ENCODE assay signal across 19 cellular contexts in genomic region chr1:35737111-35737510, GRCh38. TPM values are rescaled to one million over a fixed set of nuclear protein-coding genes. Genes with fewer than 3 reads are reported as not detected.
A peak's percentile ranks its signal among the peaks of the same experiment; 100 is the strongest.
DNase-seq lines count a peak whose midpoint lies in the region; ATAC-seq and TF ChIP-seq lines count a peak whose summit lies in the region.
"Had no signal": no experiment of that assay in that cellular context is flagged by ENCODE, and none has a peak within 500 bp of the region (broad histone marks: within the 10 kb centered on the region; RNA-seq: fewer than 3 reads in every experiment).

No MANE protein-coding gene starts in this region.

- H3K27me3 Mint-ChIP-seq in activated CD8-positive, alpha-beta memory T cell treated with anti-CD3 and anti-CD28 coated beads, Interleukin-2, amount 10 ng/mL, durations not matched to agents 7 days and 5 days = no peaks in the 10 kb centered on the region
- no peaks in the 10 kb centered on the region for H3K27me3 Mint-ChIP-seq in T-helper 17 cell
- H3K27me3 Mint-ChIP-seq: CD4-positive, alpha-beta T cell; CD8-positive, alpha-beta memory T cell had no signal

- no peak for DNase-seq in activated CD8-positive, alpha-beta memory T cell treated with anti-CD3 and anti-CD28 coated beads, Interleukin-2, amount 10 ng/mL, durations not matched to agents 7 days and 5 days
- no peak for DNase-seq in activated CD8-positive, alpha-beta memory T cell treated with anti-CD3 and anti-CD28 coated beads, Interleukin-2, amount 50 U/mL, for 4 hours
- no peak for DNase-seq in mucosa of descending colon
- no peak for DNase-seq in NCI-H2171 (lab: John Stamatoyannopoulos, UW)
- no peak for DNase-seq in NCI-H2196 (lab: John Stamatoyannopoulos, UW; ENCODE audit: unreplicated experiment)
- DNase-seq in T-helper 17 cell = no peak
- DNase-seq: BE2C; CD4-positive, alpha-beta T cell; CD8-positive, alpha-beta memory T cell; DMS 273 treated with DMSO at 0.1 percent for 48 hours; DMS79; EL; GDM1; GOT3 had no signal

- CTCF ChIA-PET in activated CD8-positive, alpha-beta memory T cell treated with anti-CD3 and anti-CD28 coated beads, Interleukin-2, amount 10 ng/mL, durations not matched to agents 7 days and 5 days (lab: Charles Lee) = interaction anchor here (1.9 to 3.2 kb wide), 3 partner anchors 11 to 173 kb away, joined by 8 to 30 read pairs (median 8); no protein-coding TSS in a partner anchor

- H3K4me1 ChIP-seq in mucosa of descending colon (ENCODE audit: low read depth) = no peaks in the 10 kb centered on the region
- H3K4me1 ChIP-seq: BE2C, HAP-1 had no signal

- H3K4me3 ChIP-seq in mucosa of descending colon = no peak overlapping the region
- H3K4me3 ChIP-seq: BLaER1 treated with 17β-estradiol and CSF1 and Interleukin-3, amounts not matched to agents 10 nM and 100 nM; GM12878; HAP-1 had no signal

- H3K4me3 Mint-ChIP-seq in activated CD8-positive, alpha-beta memory T cell treated with anti-CD3 and anti-CD28 coated beads, Interleukin-2, amount 10 ng/mL, durations not matched to agents 7 days and 5 days = no peak overlapping the region
- H3K4me3 Mint-ChIP-seq in T-helper 17 cell = no peak overlapping the region
- H3K4me3 Mint-ChIP-seq: CD14-positive monocyte; CD4-positive, alpha-beta T cell; CD8-positive, alpha-beta memory T cell had no signal

- ATAC-seq in activated CD8-positive, alpha-beta memory T cell treated with anti-CD3 and anti-CD28 coated beads, Interleukin-2, amount 10 ng/mL, durations not matched to agents 7 days and 5 days = no peak
- peak; percentile 53 for ATAC-seq in esophagus mucosa
- peak; percentile 69 for ATAC-seq in mucosa of descending colon
- ATAC-seq in T-helper 17 cell = no peak
- ATAC-seq: GM12878 had no signal

- H3K9me3 Mint-ChIP-seq in activated CD8-positive, alpha-beta memory T cell treated with anti-CD3 and anti-CD28 coated beads, Interleukin-2, amount 10 ng/mL, durations not matched to agents 7 days and 5 days (ENCODE audit: low read depth) = no peaks in the 10 kb centered on the region
- H3K9me3 Mint-ChIP-seq: CD14-positive monocyte; CD4-positive, alpha-beta T cell; CD8-positive, alpha-beta memory T cell had no signal

- H3K36me3 ChIP-seq in mucosa of descending colon (ENCODE audit: low read depth) = no peaks in the 10 kb centered on the region
- H3K36me3 ChIP-seq: BE2C had no signal

- H3K4me1 Mint-ChIP-seq in activated CD8-positive, alpha-beta memory T cell treated with anti-CD3 and anti-CD28 coated beads, Interleukin-2, amount 10 ng/mL, durations not matched to agents 7 days and 5 days = peaks cover 2% of the 10 kb centered on the region
- peaks cover 2% of the 10 kb centered on the region for H3K4me1 Mint-ChIP-seq in T-helper 17 cell
- H3K4me1 Mint-ChIP-seq: CD8-positive, alpha-beta memory T cell had no signal

- H3K27ac Mint-ChIP-seq in activated CD8-positive, alpha-beta memory T cell treated with anti-CD3 and anti-CD28 coated beads, Interleukin-2, amount 10 ng/mL, durations not matched to agents 7 days and 5 days = peak overlapping the region; percentile 6
- H3K27ac Mint-ChIP-seq in T-helper 17 cell = no peak overlapping the region
- H3K27ac Mint-ChIP-seq: CD4-positive, alpha-beta T cell had no signal

- H3K9me3 ChIP-seq in mucosa of descending colon (no peaks in the 10 kb centered on the region), T-helper 17 cell (ENCODE audit: control insufficient read depth, low read length, poor library complexity, severe bottlenecking) (no peaks in the 10 kb centered on the region)
- H3K9me3 ChIP-seq: BE2C; BLaER1 treated with 17β-estradiol and CSF1 and Interleukin-3, amounts not matched to agents 10 nM and 100 nM; HAP-1 had no signal

- TF ChIP-seq CTCF in mucosa of descending colon (IDR thresholded peaks at IDR 0.05) = no peak

- intact Hi-C loops in mucosa of descending colon (cut with DNase I, micrococcal nuclease) = no loop called here

- peaks cover 60% of the 10 kb centered on the region for H3K36me3 Mint-ChIP-seq in activated CD8-positive, alpha-beta memory T cell treated with anti-CD3 and anti-CD28 coated beads, Interleukin-2, amount 10 ng/mL, durations not matched to agents 7 days and 5 days
- no peaks in the 10 kb centered on the region for H3K36me3 Mint-ChIP-seq in T-helper 17 cell (ENCODE audit: low read depth)
- H3K36me3 Mint-ChIP-seq: CD8-positive, alpha-beta memory T cell had no signal

RNA-seq across cellular contexts. Expression of gene C1orf216, which starts 18.4 kb away (rescaled TPM):
- total RNA-seq in activated CD8-positive, alpha-beta memory T cell treated with anti-CD3 and anti-CD28 coated beads, Interleukin-2, amount 10 ng/mL, durations not matched to agents 7 days and 5 days = 10 to 100 TPM; 18.3 to 20.9 TPM
- total RNA-seq in esophagus mucosa = 1.4 TPM
- 10 to 100 TPM in 1 of 3 donors, 1 to 10 TPM in 1, under 1 TPM in 1; 0.87 to 23.1 (median 3.9) TPM for total RNA-seq in mucosa of descending colon
- total RNA-seq in T-helper 17 cell = 1 to 10 TPM; 5.7 to 9.9 TPM

RNA-seq across cellular contexts. Expression of gene CLSPN, which starts 32.7 kb away (rescaled TPM):
- 100 to 1,000 TPM in 1 of 2 experiments, 10 to 100 TPM in 1; 99.8 to 102 TPM for total RNA-seq in activated CD8-positive, alpha-beta memory T cell treated with anti-CD3 and anti-CD28 coated beads, Interleukin-2, amount 10 ng/mL, durations not matched to agents 7 days and 5 days
- total RNA-seq in esophagus mucosa (4.1 TPM), mucosa of descending colon (1 to 10 TPM; 1.4 to 8.6 (median 2.3) TPM), T-helper 17 cell (1 to 10 TPM in 1 of 2 donors, under 1 TPM in 1; 0.90 to 1.5 TPM)

Comparison
In these comparisons a context has a peak if more than half of its experiments do, and no peak if none do; other contexts are left out.
1. ATAC-seq: peak in esophagus mucosa (single experiment) and mucosa of descending colon (single experiment); none in activated CD8-positive, alpha-beta memory T cell treated with anti-CD3 and anti-CD28 coated beads, Interleukin-2, amount 10 ng/mL, durations not matched to agents 7 days and 5 days (single experiment) and T-helper 17 cell (single experiment).
2. RNA of gene CLSPN, which starts 32.7 kb away (total RNA-seq): 99.8 to 102 TPM in activated CD8-positive, alpha-beta memory T cell treated with anti-CD3 and anti-CD28 coated beads, Interleukin-2, amount 10 ng/mL, durations not matched to agents 7 days and 5 days; 4.1 TPM in esophagus mucosa (single experiment), 1.4 to 8.6 TPM in mucosa of descending colon and 0.90 to 1.5 TPM in T-helper 17 cell; every median in the first group is over 10 times any median in the second.